Comparison of ENCODE assay signal across 9 cellular contexts in genomic region chr19:17236414-17236716, GRCh38. TPM values are rescaled to one million over a fixed set of nuclear protein-coding genes. Genes with fewer than 3 reads are reported as not detected.
DNase-seq lines count a peak whose midpoint lies in the region; ATAC-seq, FAIRE-seq and TF ChIP-seq lines count a peak whose summit lies in the region.
"Had no signal": no experiment of that assay in that cellular context is flagged by ENCODE, and none has a peak within 500 bp of the region (broad histone marks: within the 10 kb centered on the region; RNA-seq: fewer than 3 reads in every experiment).

No MANE protein-coding gene starts in this region.

- CTCF ChIA-PET in Caco-2 (lab: Charles Lee): no interaction called here

- H2BK15ac ChIP-seq in H9 (ENCODE audit: low read depth, low read length): no peak overlapping the region

- H3K27ac ChIP-seq in ACC112 (ENCODE audit: low read depth, low read length) (peak overlapping the region; percentile 23), H9 (ENCODE audit: insufficient read length, low read depth, low read length) (no peak overlapping the region), astrocyte (ENCODE audit: low read depth, low read length) (no peak overlapping the region)

- no peak overlapping the region for H4K8ac ChIP-seq in H9 (replicated peaks; ENCODE audit: insufficient read length, low read depth, low read length)

- H3K27me3 ChIP-seq in ACC112 (ENCODE audit: insufficient read depth, low read length) (no peaks in the 10 kb centered on the region), H9 (ENCODE audit: insufficient read depth, low read length) (no peaks in the 10 kb centered on the region), astrocyte (ENCODE audit: insufficient read depth, low read length) (no peaks in the 10 kb centered on the region), Caco-2 (replicated peaks; ENCODE audit: control insufficient read depth, insufficient read depth, low read length) (no peaks in the 10 kb centered on the region)
- H3K27me3 ChIP-seq: right lobe of liver had no signal

- H3K4me3 ChIP-seq in ACC112 (ENCODE audit: low read depth, low read length) (0 out of 2 replicates have a peak overlapping the region, but pooled peaks have one; percentile 33), astrocyte (ENCODE audit: insufficient read depth, low read depth, low read length) (no peak overlapping the region), Caco-2 (ENCODE audit: low read depth, low read length) (no peak overlapping the region)

- peak overlapping the region in 2 of 3 experiments; percentile 35 to 68; a peak in 1 of 7 replicates for H3K27ac Mint-ChIP-seq in H9
- no peak overlapping the region for H3K27ac Mint-ChIP-seq in astrocyte (ENCODE audit: unreplicated experiment)
- no peak overlapping the region for H3K27ac Mint-ChIP-seq in naive B cell
- no peak overlapping the region for H3K27ac Mint-ChIP-seq in Caco-2 (ENCODE audit: unreplicated experiment)

- H3K56ac ChIP-seq in H9 (ENCODE audit: insufficient read length, low read depth, low read length): no peak overlapping the region

- peaks cover 22% of the 10 kb centered on the region in 2 experiments for H3K4me1 Mint-ChIP-seq in H9
- no peaks in the 10 kb centered on the region for H3K4me1 Mint-ChIP-seq in astrocyte (ENCODE audit: low read depth, unreplicated experiment)
- peaks cover 3 to 11% (median 6%) of the 10 kb centered on the region in 3 donors for H3K4me1 Mint-ChIP-seq in naive B cell
- peaks cover 13% of the 10 kb centered on the region for H3K4me1 Mint-ChIP-seq in Caco-2 (ENCODE audit: low read depth, unreplicated experiment)

- no peak overlapping the region for H3K9ac ChIP-seq in H9 (ENCODE audit: extremely low read depth, insufficient read length, low read length)
- H3K9ac ChIP-seq in astrocyte (ENCODE audit: low read length): no peak overlapping the region

- peaks cover 6% of the 10 kb centered on the region for H3K79me1 ChIP-seq in H9 (ENCODE audit: insufficient read depth, low read depth, low read length, poor library complexity, severe bottlenecking)

- H3K23me2 ChIP-seq in H9 (ENCODE audit: insufficient read length, low read depth, low read length, poor library complexity, severe bottlenecking): peaks cover 6% of the 10 kb centered on the region

- H3K4me3 Mint-ChIP-seq in H9 (peak overlapping the region; percentile 24 to 67), astrocyte (ENCODE audit: unreplicated experiment) (no peak overlapping the region), naive B cell (peak overlapping the region; percentile 20 to 80 (median 63)), Caco-2 (ENCODE audit: unreplicated experiment) (no peak overlapping the region)

- H3K14ac ChIP-seq in H9 (ENCODE audit: insufficient read depth, low read length): no peak overlapping the region; the same call in 1 of the 2 replicates

- no TSS peak for BruUV-seq in Caco-2 (replicated peaks; lab: Mats Ljungman, UMichigan)

- no peak overlapping the region for H3K4ac ChIP-seq in H9 (ENCODE audit: low read depth, low read length)

- no peak overlapping the region for H2BK20ac ChIP-seq in H9 (ENCODE audit: low read depth, low read length, poor library complexity, severe bottlenecking)

- no peak overlapping the region for H4K5ac ChIP-seq in H9 (ENCODE audit: insufficient read length, low read depth, low read length)

- no peaks in the 10 kb centered on the region for H3K36me3 ChIP-seq in ACC112 (ENCODE audit: insufficient read depth, low read length)
- H3K36me3 ChIP-seq in astrocyte (ENCODE audit: insufficient read depth, low read length): peaks cover 7% of the 10 kb centered on the region
- peaks cover 2% of the 10 kb centered on the region for H3K36me3 ChIP-seq in Caco-2 (ENCODE audit: control insufficient read depth, insufficient read depth, low read length)

- intact Hi-C loops in Caco-2 (cut with micrococcal nuclease; ENCODE audit: unreplicated experiment): no loop called here

- no peak for DNase-seq in H9
- DNase-seq in astrocyte (ENCODE audit: low read depth): no peak
- no peak for DNase-seq in naive B cell
- DNase-seq in Caco-2: no peak
- DNase-seq in OCI-M2 (lab: John Stamatoyannopoulos, UW; ENCODE audit: unreplicated experiment): no peak
- DNase-seq in activated CD4-positive, alpha-beta T cell treated with anti-CD3 and anti-CD28 coated beads for 4 hours: no peak
- DNase-seq: right lobe of liver had no signal

- no peaks in the 10 kb centered on the region for H3K9me3 Mint-ChIP-seq in H9
- no peaks in the 10 kb centered on the region for H3K9me3 Mint-ChIP-seq in astrocyte (ENCODE audit: unreplicated experiment)
- no peaks in the 10 kb centered on the region for H3K9me3 Mint-ChIP-seq in naive B cell
- H3K9me3 Mint-ChIP-seq in Caco-2 (ENCODE audit: unreplicated experiment): no peaks in the 10 kb centered on the region

- no peak overlapping the region for H2BK120ac ChIP-seq in H9 (ENCODE audit: low read depth, low read length, poor library complexity, severe bottlenecking)

- ATAC-seq in naive B cell (ENCODE audit: low read depth in 2 of 2) (no peak), GM18505 (IDR thresholded peaks at IDR 0.05; ENCODE audit: unreplicated experiment) (no peak)

- no peaks in the 10 kb centered on the region for H4K20me1 ChIP-seq in H9 (ENCODE audit: control insufficient read depth, insufficient read depth, insufficient read length)
- peaks cover 38% of the 10 kb centered on the region for H4K20me1 ChIP-seq in astrocyte (ENCODE audit: insufficient read depth, low read length)

- H3K27me3 Mint-ChIP-seq in H9 (ENCODE audit: low read depth) (no peaks in the 10 kb centered on the region), astrocyte (ENCODE audit: low read depth, unreplicated experiment) (no peaks in the 10 kb centered on the region), naive B cell (no peaks in the 10 kb centered on the region), Caco-2 (ENCODE audit: insufficient read depth, unreplicated experiment) (no peaks in the 10 kb centered on the region)

- TF ChIP-seq CTCF in H9 (conservative IDR thresholded peaks at IDR 0.05) (no peak), astrocyte (IDR thresholded peaks at IDR 0.05; ENCODE audit: insufficient read depth, low read depth, low read length) (no peak), Caco-2 (IDR thresholded peaks at IDR 0.05; ENCODE audit: insufficient read depth in 1 of 2, low read depth in 1 of 2, low read length in 1 of 2, severe bottlenecking in 1 of 2, unreplicated experiment in 1 of 2) (no peak)

- no peak overlapping the region for H2BK12ac ChIP-seq in H9 (ENCODE audit: insufficient read length, low read depth, low read length)

- H3K36me3 Mint-ChIP-seq in H9 (ENCODE audit: insufficient read depth in 1 of 3, low read depth in 3 of 3) (peaks cover 18 to 66% (median 52%) of the 10 kb centered on the region in 3 experiments; a peak in 6 of 7 replicates), astrocyte (ENCODE audit: low read depth, unreplicated experiment) (peaks cover 13% of the 10 kb centered on the region), naive B cell (no peaks in the 10 kb centered on the region), Caco-2 (ENCODE audit: insufficient read depth, unreplicated experiment) (peaks cover 78% of the 10 kb centered on the region)

- WGBS in H9 (ENCODE audit: extremely low coverage, insufficient read length, low lambda C conversion rate): no CpG with 5 or more reads among the region's 1 CpG

- H3K79me2 ChIP-seq in ACC112 (ENCODE audit: control insufficient read depth, insufficient read depth, low read length, unreplicated experiment): peaks cover 23% of the 10 kb centered on the region
- peaks cover 10% of the 10 kb centered on the region for H3K79me2 ChIP-seq in H9 (ENCODE audit: insufficient read depth, low read length)
- H3K79me2 ChIP-seq in astrocyte (ENCODE audit: insufficient read depth, low read length): peaks cover 24% of the 10 kb centered on the region

- H3K4me2 ChIP-seq in H9 (ENCODE audit: insufficient read depth, insufficient read length, low read length): peak overlapping the region; percentile 18
- H3K4me2 ChIP-seq in astrocyte (ENCODE audit: low read length): peak overlapping the region; percentile 65

- H4K91ac ChIP-seq in H9 (ENCODE audit: insufficient read length, low read depth, low read length): no peak overlapping the region

- H2AK5ac ChIP-seq in H9 (ENCODE audit: insufficient read length, low read length): no peak overlapping the region

- no peak overlapping the region for H3K23ac ChIP-seq in H9 (ENCODE audit: insufficient read length, low read depth, low read length)

- POLR2A ChIA-PET in Caco-2 (lab: Charles Lee): no interaction called here

- no peak overlapping the region for H2AFZ ChIP-seq in ACC112 (ENCODE audit: low read length, unreplicated experiment)
- no peak overlapping the region for H2AFZ ChIP-seq in H9 (ENCODE audit: low read length)
- no peak overlapping the region for H2AFZ ChIP-seq in astrocyte (ENCODE audit: low read depth, low read length)

- H2BK5ac ChIP-seq in H9 (ENCODE audit: insufficient read length, low read length): no peak overlapping the region

- FAIRE-seq in astrocyte (lab: Jason Lieb, UNC): no peak

- no peak for TF ChIP-seq POLR2A in GM18505 (IDR thresholded peaks at IDR 0.05; ENCODE audit: borderline replicate concordance, extremely low read depth, insufficient read depth, insufficient read length)

- H3K9me3 ChIP-seq in H9 (ENCODE audit: control insufficient read depth, low read depth, low read length): no peaks in the 10 kb centered on the region
- no peaks in the 10 kb centered on the region for H3K9me3 ChIP-seq in astrocyte (ENCODE audit: insufficient read depth, low read depth, low read length)
- no peaks in the 10 kb centered on the region; the same call in 1 of the 2 replicates for H3K9me3 ChIP-seq in Caco-2
- H3K9me3 ChIP-seq: right lobe of liver had no signal

- no peak overlapping the region for H3K18ac ChIP-seq in H9 (ENCODE audit: insufficient read length, low read depth, low read length)

- H3K4me1 ChIP-seq in ACC112 (ENCODE audit: control insufficient read depth, insufficient read depth, low read length, unreplicated experiment) (peaks cover 10% of the 10 kb centered on the region), H9 (ENCODE audit: insufficient read depth, low read length) (no peaks in the 10 kb centered on the region), astrocyte (ENCODE audit: insufficient read depth, low read length) (peaks cover 14% of the 10 kb centered on the region), Caco-2 (peaks cover 17% of the 10 kb centered on the region)

- H3T11ph ChIP-seq in H9 (ENCODE audit: low read length): no peak overlapping the region

RNA-seq across cellular contexts. Expression of gene NR2F6, which starts 9.4 kb away (rescaled TPM):
- 134 and 137 TPM in 2 replicates for total RNA-seq in H9 (2021)
- total RNA-seq in astrocyte: 63.5 and 72.8 TPM in 2 replicates
- polyA plus RNA-seq in naive B cell (ENCODE audit: low read depth in 6 of 6): 1 to 10 TPM in 3 of 6 donors, under 1 TPM in 2, not detected in 1; 0.33 to 1.6 (median 1.0) TPM
- total RNA-seq in Caco-2 (2022): 94.4 and 96.5 TPM in 2 replicates

RNA-seq across cellular contexts. Expression of gene OCEL1, which starts 10.3 kb away (rescaled TPM):
- total RNA-seq in H9 (2021) (25.7 and 26.4 TPM in 2 replicates), astrocyte (12.3 and 13.5 TPM in 2 replicates), Caco-2 (2022) (14.9 and 20.3 TPM in 2 replicates)
- 10 to 100 TPM; 32.8 to 82.8 (median 39.3) TPM for polyA plus RNA-seq in naive B cell (ENCODE audit: low read depth in 6 of 6)

RNA-seq across cellular contexts. Expression of gene USE1, which starts 21.2 kb away (rescaled TPM):
- total RNA-seq in H9 (2021) (14.8 and 16.2 TPM in 2 replicates), astrocyte (19.2 and 19.8 TPM in 2 replicates), Caco-2 (2022) (20.2 and 20.7 TPM in 2 replicates)
- polyA plus RNA-seq in naive B cell (ENCODE audit: low read depth in 6 of 6): 10 to 100 TPM; 46.2 to 70.0 (median 58.7) TPM

RNA-seq across cellular contexts. Expression of gene USHBP1, which starts 28.2 kb away (rescaled TPM):
- 6.4 and 6.7 TPM in 2 replicates for total RNA-seq in H9 (2021)
- 0.27 TPM in 1 of 2 replicates, not detected in the other for total RNA-seq in astrocyte
- not detected for polyA plus RNA-seq in naive B cell (ENCODE audit: low read depth in 6 of 6)
- total RNA-seq in Caco-2 (2022): not detected in 2 replicates

RNA-seq across cellular contexts. Expression of gene BABAM1, which starts 30.9 kb away (rescaled TPM):
- total RNA-seq in H9 (2021): 125 and 130 TPM in 2 replicates
- total RNA-seq in astrocyte: 112 and 115 TPM in 2 replicates
- polyA plus RNA-seq in naive B cell (ENCODE audit: low read depth in 6 of 6): 100 to 1,000 TPM; 102 to 183 (median 108) TPM
- 91.7 and 98.8 TPM in 2 replicates for total RNA-seq in Caco-2 (2022)

Comparison
In these comparisons a context has a peak if more than half of its experiments do, and no peak if none do; other contexts are left out.
1. H3K27ac Mint-ChIP-seq: peak in H9 (2 of 3); none in astrocyte (single experiment), naive B cell (0 of 6) and Caco-2 (single experiment).
2. H3K4me3 Mint-ChIP-seq: peak in H9 (2 of 2) and naive B cell (8 of 8); none in astrocyte (single experiment) and Caco-2 (single experiment).